In the genomic region with DNA sequence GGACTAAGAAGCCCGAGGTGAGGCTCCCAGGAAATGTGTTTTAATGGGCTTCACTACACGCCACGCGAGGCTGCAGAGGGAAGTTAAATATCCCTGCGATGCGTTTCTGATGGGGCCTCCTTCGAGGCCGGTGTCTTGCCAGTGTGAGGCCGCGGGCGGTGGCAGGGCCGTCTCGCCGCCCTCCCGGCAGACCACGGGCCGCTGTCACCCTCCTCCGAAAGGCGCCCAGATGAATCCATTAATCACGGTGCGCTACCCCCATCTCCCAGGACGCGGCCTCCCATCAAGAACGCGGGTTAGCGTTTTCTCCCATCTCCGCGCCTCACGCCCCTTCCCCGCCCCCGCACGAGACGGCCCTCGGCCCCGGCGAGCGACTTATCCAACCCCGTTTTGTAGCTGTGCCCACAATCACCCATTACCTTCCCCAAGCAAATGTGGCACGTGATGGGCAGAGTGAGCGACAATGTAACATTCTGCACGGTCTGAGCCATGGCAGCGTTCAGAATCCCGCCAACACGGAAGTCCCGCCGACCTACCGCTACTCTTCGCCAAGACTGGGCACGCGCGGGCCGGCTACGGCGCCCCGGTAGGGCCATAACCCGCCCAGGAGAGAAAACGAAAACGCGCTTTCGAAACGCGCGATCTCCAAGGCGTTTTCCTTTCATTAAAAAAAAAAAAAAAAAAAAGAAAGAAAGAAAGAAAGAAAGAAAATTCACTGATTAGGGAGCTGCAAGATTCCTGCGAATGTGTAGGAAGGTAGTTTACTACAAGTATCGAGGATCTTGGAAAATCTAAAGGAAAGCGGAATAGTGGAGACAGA, we compare ENCODE assay signal across 8 cellular contexts. TPM values are rescaled to one million over a fixed set of nuclear protein-coding genes. Genes with fewer than 3 reads are reported as not detected.
DNase-seq lines count a peak whose midpoint lies in the region; ATAC-seq, FAIRE-seq and TF ChIP-seq lines count a peak whose summit lies in the region.

A gene with protein sequence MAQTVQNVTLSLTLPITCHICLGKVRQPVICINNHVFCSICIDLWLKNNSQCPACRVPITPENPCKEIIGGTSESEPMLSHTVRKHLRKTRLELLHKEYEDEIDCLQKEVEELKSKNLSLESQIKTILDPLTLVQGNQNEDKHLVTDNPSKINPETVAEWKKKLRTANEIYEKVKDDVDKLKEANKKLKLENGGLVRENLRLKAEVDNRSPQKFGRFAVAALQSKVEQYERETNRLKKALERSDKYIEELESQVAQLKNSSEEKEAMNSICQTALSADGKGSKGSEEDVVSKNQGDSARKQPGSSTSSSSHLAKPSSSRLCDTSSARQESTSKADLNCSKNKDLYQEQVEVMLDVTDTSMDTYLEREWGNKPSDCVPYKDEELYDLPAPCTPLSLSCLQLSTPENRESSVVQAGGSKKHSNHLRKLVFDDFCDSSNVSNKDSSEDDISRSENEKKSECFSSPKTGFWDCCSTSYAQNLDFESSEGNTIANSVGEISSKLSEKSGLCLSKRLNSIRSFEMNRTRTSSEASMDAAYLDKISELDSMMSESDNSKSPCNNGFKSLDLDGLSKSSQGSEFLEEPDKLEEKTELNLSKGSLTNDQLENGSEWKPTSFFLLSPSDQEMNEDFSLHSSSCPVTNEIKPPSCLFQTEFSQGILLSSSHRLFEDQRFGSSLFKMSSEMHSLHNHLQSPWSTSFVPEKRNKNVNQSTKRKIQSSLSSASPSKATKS (minus strand): TSS at position 526 of the 820 bp plus-strand sequence. CDS start 35 bp downstream, at position 491.

- TF ChIP-seq POLR2A in GM12891 (IDR thresholded peaks at IDR 0.05; ENCODE audit: low read depth, low read length) (peak; percentile 89), heart left ventricle (IDR thresholded peaks at IDR 0.05) (peak in 1 of 2 donors; percentile 39), transverse colon (IDR thresholded peaks at IDR 0.05) (peak; percentile 69)

- H3K27ac ChIP-seq in heart left ventricle = peak within 1 kb of the TSS in 11 of 12 donors; percentile 55 to 86 (median 78)
- H3K27ac ChIP-seq in transverse colon = peak within 1 kb of the TSS; percentile 68 to 79 (median 72)

- intact Hi-C loops in heart left ventricle (cut with DNase I) = loop anchor here in 5 of 10 donors (5.0 to 10.0 kb wide), 2 partner anchors 52 to 54 kb away; a partner anchor contains a TSS
- intact Hi-C loops in transverse colon (cut with DNase I; ENCODE audit: low total_unique reads) = no loop called here

- H3K4me3 ChIP-seq in adipocyte (ENCODE audit: low read length) (peak within 1 kb of the TSS; percentile 96), heart left ventricle (peak within 1 kb of the TSS; percentile 56 to 95 (median 85)), transverse colon (peak within 1 kb of the TSS; percentile 46 to 76 (median 74))

- no peak for TF ChIP-seq CTCF in heart left ventricle (IDR thresholded peaks at IDR 0.05)
- TF ChIP-seq CTCF in transverse colon (IDR thresholded peaks at IDR 0.05) = no peak

- WGBS in heart left ventricle, 4 donors = 0 to 1% (median 0%) methylated on average over 40 to 67 of the region's 67 CpGs
- 0 to 1% methylated on average over 3 to 64 of the region's 67 CpGs for WGBS in transverse colon (ENCODE audit: low coverage in 1 of 2), 2 donors

- peak; percentile 100 for FAIRE-seq in GM12891 (lab: Jason Lieb, UNC)

- H3K27me3 ChIP-seq in adipocyte (replicated peaks; ENCODE audit: control insufficient read depth, insufficient read depth, low read length) = no peaks in the 10 kb centered on the region
- H3K27me3 ChIP-seq in heart left ventricle = peaks cover 0 to 5% (median 0%) of the 10 kb centered on the region in 9 donors
- no peaks in the 10 kb centered on the region for H3K27me3 ChIP-seq in transverse colon

- peak; percentile 70 for DNase-seq in GM12891 (ENCODE audit: insufficient read length, low spot score)
- DNase-seq in NCI-H128 (lab: John Stamatoyannopoulos, UW; ENCODE audit: unreplicated experiment) = peak; percentile 75
- DNase-seq in T follicular helper cell (ENCODE audit: low read depth) = peak; percentile 89
- peak; percentile 96 for DNase-seq in adipocyte (ENCODE audit: low read depth)
- DNase-seq in heart left ventricle = peak; percentile 92 to 95 (median 93)
- peak; percentile 85 for DNase-seq in pons (ENCODE audit: low spot score)
- DNase-seq in transverse colon = peak; percentile 95

- H3K36me3 ChIP-seq in adipocyte (ENCODE audit: control insufficient read depth, insufficient read depth, low read length, severe bottlenecking) (no peaks in the 10 kb centered on the region), heart left ventricle (no peaks in the 10 kb centered on the region), transverse colon (no peaks in the 10 kb centered on the region)

- H3K4me1 ChIP-seq in adipocyte (ENCODE audit: control insufficient read depth, insufficient read depth, low read length) (peaks cover 11% of the 10 kb centered on the region), heart left ventricle (peaks cover 0 to 33% (median 25%) of the 10 kb centered on the region in 12 donors), transverse colon (peaks cover 9 to 25% (median 12%) of the 10 kb centered on the region in 4 donors)

- in situ Hi-C loops in transverse colon (cut with MboI; ENCODE audit: low pct_ligation_motif_present in 1 of 4, low pct_unique_long_range_greater_than_20kb in 1 of 4, low sequenced_read_pairs in 3 of 4) = no loop called here

- H3K9ac ChIP-seq in adipocyte (ENCODE audit: low read length) = peak within 1 kb of the TSS; percentile 89

- no peaks in the 10 kb centered on the region for H3K9me3 ChIP-seq in adipocyte (ENCODE audit: control insufficient read depth, low read length)
- H3K9me3 ChIP-seq in heart left ventricle = no peaks in the 10 kb centered on the region
- no peaks in the 10 kb centered on the region for H3K9me3 ChIP-seq in transverse colon

- ATAC-seq in HG02759 (IDR thresholded peaks at IDR 0.05; ENCODE audit: unreplicated experiment) (peak; percentile 84), heart left ventricle (peak; percentile 97 to 99 (median 98))

- no peak for TF ChIP-seq EP300 in transverse colon (IDR thresholded peaks at IDR 0.05; ENCODE audit: low read depth)

TF ChIP-seq in GM12891, 5 proteins besides CTCF, POLR2A, EP300 and RAD21:
- peak; percentile 43; the same call in 1 of the 2 replicates for TF ChIP-seq POU2F2 (IDR thresholded peaks at IDR 0.05; ENCODE audit: low read depth, low read length)
- peak; percentile 94 for TF ChIP-seq POLR2AphosphoS5 (IDR thresholded peaks at IDR 0.05; ENCODE audit: low read depth, low read length)
- TF ChIP-seq PAX5 (IDR thresholded peaks at IDR 0.05; ENCODE audit: insufficient read depth, low read length, severe bottlenecking) = no peak
- peak; percentile 34; the same call in 1 of the 2 replicates for TF ChIP-seq SPI1 (IDR thresholded peaks at IDR 0.05; ENCODE audit: low read depth, low read length)
- peak; percentile 96 for TF ChIP-seq TAF1 (IDR thresholded peaks at IDR 0.05; ENCODE audit: low read depth, low read length)

RNA-seq across cellular contexts. Expression of the gene that starts here (rescaled TPM):
- 6.2 TPM for polyA plus RNA-seq in GM12891 (2012; ENCODE audit: low read depth, missing spikeins)
- total RNA-seq in heart left ventricle (10 to 100 TPM in 4 of 9 donors, 1 to 10 TPM in 5; 7.7 to 12.3 (median 10.0) TPM), transverse colon (1 to 10 TPM; 2.0 to 7.9 (median 4.2) TPM)
- 1 to 10 TPM; 2.4 to 7.7 TPM for polyA plus RNA-seq in heart left ventricle

Comparison
In these comparisons a context has a peak if more than half of its experiments do, and no peak if none do; other contexts are left out.
1. Peak in every context shown above with its lines: DNase-seq, ATAC-seq, H3K4me3 ChIP-seq and H3K27ac ChIP-seq.